9 cellular contexts compared by ENCODE assay signal in the genomic region with DNA sequence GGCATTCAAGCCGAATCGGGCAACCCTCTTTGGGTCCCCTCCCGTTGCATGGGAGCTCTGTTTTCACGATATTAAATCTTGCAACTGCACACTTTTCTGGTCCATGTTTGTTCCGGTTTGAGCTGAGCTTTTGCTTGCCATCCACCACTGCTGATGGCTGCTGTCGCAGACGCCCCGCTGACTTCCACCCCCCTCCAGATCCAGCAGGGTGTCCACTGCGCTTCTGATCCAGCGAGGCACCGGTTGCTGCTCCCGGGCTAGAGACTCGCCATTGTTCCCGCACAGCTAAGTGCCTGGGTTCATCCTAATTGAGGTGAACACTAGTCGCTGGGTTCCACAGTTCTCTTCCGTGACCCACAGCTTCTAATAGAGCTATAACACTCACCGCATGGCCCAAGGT. TPM values are rescaled to one million over a fixed set of nuclear protein-coding genes. Genes with fewer than 3 reads are reported as not detected.
DNase-seq lines count a peak whose midpoint lies in the region; ATAC-seq lines count a peak whose summit lies in the region.
"Had no signal": no experiment of that assay in that cellular context is flagged by ENCODE, and none has a peak within 500 bp of the region (broad histone marks: within the 10 kb centered on the region; RNA-seq: fewer than 3 reads in every experiment).

No MANE protein-coding gene starts in this region.

- H2AK5ac ChIP-seq in neuronal stem cell (ENCODE audit: low read depth, low read length): no peak overlapping the region

- no peak overlapping the region for H3K4ac ChIP-seq in neuronal stem cell (ENCODE audit: low read length)

- peaks cover 11% of the 10 kb centered on the region for H3K27me3 Mint-ChIP-seq in CD4-positive, CD25-positive, alpha-beta regulatory T cell

- peaks cover 18% of the 10 kb centered on the region for H3K4me1 ChIP-seq in CD4-positive, CD25-positive, alpha-beta regulatory T cell (ENCODE audit: control insufficient read depth, insufficient read depth, low read length, poor library complexity, severe bottlenecking)
- H3K4me1 ChIP-seq in duodenal mucosa (ENCODE audit: control insufficient read depth in 1 of 2, insufficient read depth in 2 of 2, low read length in 2 of 2) (peaks cover 9 to 15% of the 10 kb centered on the region in 2 donors), neuronal stem cell (ENCODE audit: control insufficient read depth in 2 of 2, insufficient read depth in 1 of 2, low read depth in 1 of 2, low read length in 2 of 2) (peaks cover 2 to 5% of the 10 kb centered on the region in 2 donors)
- H3K4me1 ChIP-seq in effector memory CD4-positive, alpha-beta T cell (ENCODE audit: control insufficient read depth, insufficient read depth, low read length, poor library complexity, severe bottlenecking): peaks cover 15% of the 10 kb centered on the region

- peaks cover 5 to 47% (median 37%) of the 10 kb centered on the region in 4 donors for H3K4me1 Mint-ChIP-seq in CD4-positive, CD25-positive, alpha-beta regulatory T cell

- no peak overlapping the region for H3K27ac ChIP-seq in CD4-positive, CD25-positive, alpha-beta regulatory T cell (ENCODE audit: insufficient read depth, low read length, poor library complexity, severe bottlenecking)
- H3K27ac ChIP-seq in duodenal mucosa (ENCODE audit: low read depth, low read length) (no peak overlapping the region), neuronal stem cell (replicated peaks; ENCODE audit: low read length) (no peak overlapping the region), caudate nucleus (ENCODE audit: low read depth, low read length) (no peak overlapping the region)
- no peak overlapping the region for H3K27ac ChIP-seq in effector memory CD4-positive, alpha-beta T cell (ENCODE audit: insufficient read depth, low read length, poor library complexity, severe bottlenecking)

- H2BK120ac ChIP-seq in neuronal stem cell (ENCODE audit: low read depth, low read length): no peak overlapping the region

- no peak overlapping the region for H2BK12ac ChIP-seq in neuronal stem cell (ENCODE audit: low read length)

- no peak overlapping the region for H4K91ac ChIP-seq in neuronal stem cell (ENCODE audit: low read depth, low read length, poor library complexity)

- H3K9ac ChIP-seq in duodenal mucosa (ENCODE audit: low read depth in 1 of 2, low read length in 2 of 2): no peak overlapping the region
- H3K9ac ChIP-seq in neuronal stem cell (ENCODE audit: low read depth, low read length, poor library complexity): no peak overlapping the region

- peak overlapping the region; percentile 96 for H2AFZ ChIP-seq in neuronal stem cell (ENCODE audit: low read length)

- peak overlapping the region in 2 of 3 donors; percentile 46 to 89 for H3K27ac Mint-ChIP-seq in CD4-positive, CD25-positive, alpha-beta regulatory T cell

- no peak for DNase-seq in CD4-positive, CD25-positive, alpha-beta regulatory T cell
- DNase-seq in MG63 (no peak), neuronal stem cell (ENCODE audit: low spot score) (no peak), caudate nucleus (lab: John Stamatoyannopoulos, UW) (no peak)
- DNase-seq in effector memory CD4-positive, alpha-beta T cell: no peak
- DNase-seq: testis had no signal

- no peaks in the 10 kb centered on the region for H3K36me3 ChIP-seq in CD4-positive, CD25-positive, alpha-beta regulatory T cell (ENCODE audit: control insufficient read depth, insufficient read depth, low read length)
- H3K36me3 ChIP-seq in MG63 (no peaks in the 10 kb centered on the region), duodenal mucosa (ENCODE audit: control insufficient read depth in 1 of 2, insufficient read depth in 2 of 2, low read length in 2 of 2) (no peaks in the 10 kb centered on the region), neuronal stem cell (replicated peaks in 1 of 2; ENCODE audit: control insufficient read depth in 2 of 2, insufficient read depth in 2 of 2, low read length in 2 of 2) (no peaks in the 10 kb centered on the region)
- H3K36me3 ChIP-seq in effector memory CD4-positive, alpha-beta T cell (ENCODE audit: control insufficient read depth, insufficient read depth, low read length): no peaks in the 10 kb centered on the region

- H2BK5ac ChIP-seq in neuronal stem cell (ENCODE audit: low read length): no peak overlapping the region

- H3K9me3 Mint-ChIP-seq in CD4-positive, CD25-positive, alpha-beta regulatory T cell: peaks cover 0 to 2% (median 0%) of the 10 kb centered on the region in 7 donors

- no peak overlapping the region for H3K4me2 ChIP-seq in neuronal stem cell (ENCODE audit: insufficient read depth, low read length, poor library complexity, severe bottlenecking)

- no peak overlapping the region for H3K14ac ChIP-seq in neuronal stem cell (ENCODE audit: low read length)

- H4K8ac ChIP-seq in neuronal stem cell (ENCODE audit: low read depth, low read length): no peak overlapping the region

- ATAC-seq in CD4-positive, CD25-positive, alpha-beta regulatory T cell (ENCODE audit: low read depth in 2 of 2): no peak
- no peak for ATAC-seq in HG02678 (IDR thresholded peaks at IDR 0.05; ENCODE audit: unreplicated experiment)
- no peak for ATAC-seq in HG02884 (IDR thresholded peaks at IDR 0.05; ENCODE audit: unreplicated experiment)

- H2BK15ac ChIP-seq in neuronal stem cell (ENCODE audit: low read length): no peak overlapping the region

- peaks cover 3% of the 10 kb centered on the region for H3K36me3 Mint-ChIP-seq in CD4-positive, CD25-positive, alpha-beta regulatory T cell

- no peaks in the 10 kb centered on the region for H3K27me3 ChIP-seq in CD4-positive, CD25-positive, alpha-beta regulatory T cell (ENCODE audit: control insufficient read depth, insufficient read depth, low read length)
- H3K27me3 ChIP-seq in MG63: no peaks in the 10 kb centered on the region
- H3K27me3 ChIP-seq in duodenal mucosa (ENCODE audit: control insufficient read depth in 1 of 2, insufficient read depth in 2 of 2, low read length in 2 of 2): no peaks in the 10 kb centered on the region
- H3K27me3 ChIP-seq in neuronal stem cell (ENCODE audit: control insufficient read depth in 3 of 3, insufficient read depth in 3 of 3, low read depth in 1 of 3, low read length in 3 of 3): no peaks in the 10 kb centered on the region
- no peaks in the 10 kb centered on the region for H3K27me3 ChIP-seq in effector memory CD4-positive, alpha-beta T cell (replicated peaks; ENCODE audit: control insufficient read depth, insufficient read depth, low read length, poor library complexity, severe bottlenecking)
- H3K27me3 ChIP-seq: testis had no signal

- peak overlapping the region; percentile 58 for H3K23ac ChIP-seq in neuronal stem cell (ENCODE audit: low read depth, low read length, poor library complexity)

- peak overlapping the region; percentile 85 for H3K4me3 ChIP-seq in CD4-positive, CD25-positive, alpha-beta regulatory T cell (ENCODE audit: low read depth, low read length)
- H3K4me3 ChIP-seq in MG63: peak overlapping the region; percentile 66
- peak overlapping the region; percentile 78 to 91 for H3K4me3 ChIP-seq in duodenal mucosa (ENCODE audit: low read depth in 1 of 2, low read length in 2 of 2)
- H3K4me3 ChIP-seq in neuronal stem cell (ENCODE audit: low read length in 2 of 2): peak overlapping the region in 1 of 2 donors; percentile 83
- no peak overlapping the region for H3K4me3 ChIP-seq in effector memory CD4-positive, alpha-beta T cell (ENCODE audit: insufficient read depth, low read depth, low read length, poor library complexity, severe bottlenecking)

- no peaks in the 10 kb centered on the region for H3K9me3 ChIP-seq in CD4-positive, CD25-positive, alpha-beta regulatory T cell (ENCODE audit: control insufficient read depth in 2 of 2, low read length in 2 of 2)
- no peaks in the 10 kb centered on the region for H3K9me3 ChIP-seq in MG63
- no peaks in the 10 kb centered on the region for H3K9me3 ChIP-seq in duodenal mucosa (ENCODE audit: control insufficient read depth in 1 of 2, low read length in 2 of 2)
- H3K9me3 ChIP-seq in neuronal stem cell (replicated peaks in 1 of 2; ENCODE audit: control insufficient read depth in 2 of 2, insufficient read depth in 1 of 2, low read depth in 1 of 2, low read length in 2 of 2): no peaks in the 10 kb centered on the region
- no peaks in the 10 kb centered on the region for H3K9me3 ChIP-seq in effector memory CD4-positive, alpha-beta T cell (ENCODE audit: control insufficient read depth, low read length)
- H3K9me3 ChIP-seq: testis had no signal

- H3K79me1 ChIP-seq in neuronal stem cell (ENCODE audit: low read depth, low read length): no peaks in the 10 kb centered on the region

- WGBS in neuronal stem cell (ENCODE audit: extremely low coverage in 2 of 2, insufficient read length in 2 of 2, insufficient replicate concordance in 1 of 2), 2 donors: no CpG with 5 or more reads among the region's 17 CpGs

- H3K4me3 Mint-ChIP-seq in CD4-positive, CD25-positive, alpha-beta regulatory T cell: peak overlapping the region; percentile 93 to 98 (median 97)

- H3K18ac ChIP-seq in neuronal stem cell (ENCODE audit: low read length): no peak overlapping the region

RNA-seq across cellular contexts. Expression of a gene that starts 13.3 kb away (rescaled TPM):
- total RNA-seq in CD4-positive, CD25-positive, alpha-beta regulatory T cell: 13.2 TPM
- polyA plus RNA-seq in CD4-positive, CD25-positive, alpha-beta regulatory T cell: 10 to 100 TPM; 13.0 to 22.0 (median 14.7) TPM
- total RNA-seq in MG63 (2014; rRNA removed; shearing (Covaris generic); ENCODE audit: low replicate concordance): 20.3 and 33.2 TPM in 2 replicates
- polyA plus RNA-seq in neuronal stem cell (2013, experiment 1 of 2): 7.3 TPM
- 8.3 TPM for polyA plus RNA-seq in neuronal stem cell (2013, experiment 2 of 2)

RNA-seq across cellular contexts. Expression of a gene that starts 13.3 kb away (rescaled TPM):
- 26.2 TPM for total RNA-seq in CD4-positive, CD25-positive, alpha-beta regulatory T cell
- polyA plus RNA-seq in CD4-positive, CD25-positive, alpha-beta regulatory T cell: 10 to 100 TPM; 10.9 to 18.8 (median 13.2) TPM
- total RNA-seq in MG63 (2014; rRNA removed; shearing (Covaris generic); ENCODE audit: low replicate concordance): 3.2 and 13.4 TPM in 2 replicates
- 5.4 TPM for polyA plus RNA-seq in neuronal stem cell (2013, experiment 1 of 2)
- 4.4 TPM for polyA plus RNA-seq in neuronal stem cell (2013, experiment 2 of 2)
